16 cellular contexts compared by ENCODE assay signal in the genomic region with DNA sequence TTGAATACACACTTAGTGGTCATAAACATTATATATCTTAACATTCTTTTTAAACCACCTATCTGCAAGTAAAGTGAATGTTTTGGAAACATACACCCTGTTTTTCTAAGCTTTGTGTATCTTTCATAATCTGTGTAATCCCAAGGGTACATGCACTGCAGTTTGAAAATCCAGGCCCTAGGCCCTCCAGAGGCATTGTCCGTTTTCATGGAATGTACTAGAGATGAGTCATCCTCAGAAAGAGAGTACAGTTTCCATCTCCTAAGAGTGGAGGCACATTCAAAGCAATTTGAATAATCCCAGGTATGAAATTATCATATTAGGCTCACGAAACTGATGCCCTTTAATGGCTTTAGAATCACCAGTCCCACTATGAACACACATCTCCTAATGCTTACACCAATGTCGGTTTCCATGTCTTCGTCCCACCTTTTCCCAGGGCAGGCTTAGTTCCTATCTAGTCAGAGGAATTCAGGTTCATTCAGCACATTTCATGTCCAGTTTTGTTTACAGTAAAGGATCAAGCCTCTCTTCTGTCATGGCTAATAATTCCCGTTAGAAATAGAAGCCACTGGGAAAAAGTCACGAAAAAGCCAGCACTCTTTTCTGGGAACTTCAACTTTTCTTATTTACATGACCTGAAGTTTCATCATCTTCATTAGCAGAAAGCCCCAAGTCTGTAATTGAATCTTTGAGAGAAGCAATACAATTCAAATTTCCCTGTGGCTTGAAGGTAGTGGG. TPM values are rescaled to one million over a fixed set of nuclear protein-coding genes. Genes with fewer than 3 reads are reported as not detected.
DNase-seq lines count a peak whose midpoint lies in the region; ATAC-seq and TF ChIP-seq lines count a peak whose summit lies in the region.
"Had no signal": no experiment of that assay in that cellular context is flagged by ENCODE, and none has a peak within 500 bp of the region (broad histone marks: within the 10 kb centered on the region; RNA-seq: fewer than 3 reads in every experiment).

No MANE protein-coding gene starts in this region.

- peaks cover 19% of the 10 kb centered on the region for H3K4me1 Mint-ChIP-seq in activated T-cell treated with anti-CD3 and anti-CD28 coated beads, Interleukin-2, amount 50 U/mL, for 24 hours (ENCODE audit: low read depth)
- H3K4me1 Mint-ChIP-seq: neural progenitor cell had no signal

- H3K4me3 ChIP-seq in cardiac fibroblast (replicated peaks in 1 of 2; ENCODE audit: low read depth in 2 of 2, low read length in 2 of 2) (no peak overlapping the region), thoracic aorta (no peak overlapping the region)
- H3K4me3 ChIP-seq: adrenal gland, neural progenitor cell had no signal

- no peak for ATAC-seq in thoracic aorta (ENCODE audit: insufficient number of reproducible peaks, low FRiP score, low read depth)
- no peak for ATAC-seq in GM21360 (IDR thresholded peaks at IDR 0.05; ENCODE audit: unreplicated experiment)
- no peak for ATAC-seq in GM18498 (IDR thresholded peaks at IDR 0.05; ENCODE audit: unreplicated experiment)

- no peaks in the 10 kb centered on the region for H3K27me3 ChIP-seq in thoracic aorta (replicated peaks; ENCODE audit: insufficient read depth)
- H3K27me3 ChIP-seq: adrenal gland, neural progenitor cell had no signal

- H3K36me3 ChIP-seq in thoracic aorta = no peaks in the 10 kb centered on the region
- H3K36me3 ChIP-seq: adrenal gland, neural progenitor cell had no signal

- H3K9me3 Mint-ChIP-seq in activated T-cell treated with anti-CD3 and anti-CD28 coated beads, Interleukin-2, amount 50 U/mL, for 24 hours = no peaks in the 10 kb centered on the region

- no peak overlapping the region for H3K4me3 Mint-ChIP-seq in activated T-cell treated with anti-CD3 and anti-CD28 coated beads, Interleukin-2, amount 50 U/mL, for 24 hours
- H3K4me3 Mint-ChIP-seq: neural progenitor cell had no signal

- no peaks in the 10 kb centered on the region for H3K27me3 Mint-ChIP-seq in activated T-cell treated with anti-CD3 and anti-CD28 coated beads, Interleukin-2, amount 50 U/mL, for 24 hours

- no peak for TF ChIP-seq CTCF in cardiac fibroblast (IDR thresholded peaks at IDR 0.05; ENCODE audit: low read depth, low read length)
- no peak for TF ChIP-seq CTCF in thoracic aorta (IDR thresholded peaks at IDR 0.05)

- H3K36me3 Mint-ChIP-seq in activated T-cell treated with anti-CD3 and anti-CD28 coated beads, Interleukin-2, amount 50 U/mL, for 24 hours (ENCODE audit: low read depth) = no peaks in the 10 kb centered on the region
- H3K36me3 Mint-ChIP-seq: neural progenitor cell had no signal

- no peaks in the 10 kb centered on the region for H3K9me3 ChIP-seq in thoracic aorta
- H3K9me3 ChIP-seq: adrenal gland had no signal

- H3K27ac Mint-ChIP-seq in activated T-cell treated with anti-CD3 and anti-CD28 coated beads, Interleukin-2, amount 50 U/mL, for 24 hours = no peak overlapping the region
- H3K27ac Mint-ChIP-seq: neural progenitor cell had no signal

- peak overlapping the region; percentile 41 to 72 for H3K27ac ChIP-seq in thoracic aorta
- H3K27ac ChIP-seq: neural progenitor cell had no signal

- H3K4me1 ChIP-seq in thoracic aorta (ENCODE audit: control insufficient read depth in 1 of 2, low read depth in 2 of 2) = peaks cover 3 to 52% of the 10 kb centered on the region in 2 donors
- H3K4me1 ChIP-seq: adrenal gland, neural progenitor cell had no signal

- DNase-seq in M059J (ENCODE audit: low read depth) (peak; percentile 86), cardiac fibroblast (ENCODE audit: low read depth in 2 of 2) (peak; percentile 77 to 93), kidney tubule cell (ENCODE audit: low spot score) (peak; percentile 21), thoracic aorta (ENCODE audit: low spot score) (no peak), NCI-H2196 (lab: John Stamatoyannopoulos, UW; ENCODE audit: unreplicated experiment) (no peak)
- DNase-seq in activated T-cell treated with anti-CD3 and anti-CD28 coated beads, Interleukin-2, amount 50 U/mL, for 24 hours = no peak
- DNase-seq: activated CD4-positive, alpha-beta T cell treated with anti-CD3 and anti-CD28 coated beads for 1 hour; adrenal gland; DMS153; H7; hypothalamus; NCI-H1417; OCI-M1 had no signal

RNA-seq across cellular contexts. Expression of a gene that starts 39.5 kb away (rescaled TPM):
- 405 and 667 TPM in 2 replicates for total RNA-seq in M059J (2014; rRNA removed; shearing (Covaris generic))
- 100 to 1,000 TPM; 321 to 613 TPM for total RNA-seq in thoracic aorta

Comparison
In these comparisons a context has a peak if more than half of its experiments do, and no peak if none do; other contexts are left out.
1. DNase-seq: peak in M059J (single experiment), cardiac fibroblast (2 of 2) and kidney tubule cell (single experiment); none in thoracic aorta (single experiment), activated T-cell treated with anti-CD3 and anti-CD28 coated beads, Interleukin-2, amount 50 U/mL, for 24 hours (single experiment) and NCI-H2196 (single experiment).